ENCODE assay signal across 27 cellular contexts in genomic region chr1:229464672-229465071, GRCh38. TPM values are rescaled to one million over a fixed set of nuclear protein-coding genes. Genes with fewer than 3 reads are reported as not detected.
"Had no signal": no experiment of that assay in that cellular context is flagged by ENCODE, and none has a peak within 500 bp of the region (broad histone marks: within the 10 kb centered on the region; RNA-seq: fewer than 3 reads in every experiment).

No MANE protein-coding gene starts in this region.

- FAIRE-seq: small intestine, urothelium cell line had no signal

- H3K79me2 ChIP-seq: parathyroid adenoma had no signal

- DNase-seq: naive thymus-derived CD8-positive, alpha-beta T cell; nephron progenitor cell; nucleus accumbens; ovary; posterior cingulate gyrus; psoas muscle; right cardiac atrium; right lobe of liver; sigmoid colon; small intestine; stimulated activated CD4-positive, alpha-beta T cell treated with anti-CD3 and anti-CD28 coated beads, Interleukin-15, amount 100 ng/mL, for 24 hours; stimulated activated CD4-positive, alpha-beta T cell treated with anti-CD3 and anti-CD28 coated beads, Interleukin-2, amount 100 ng/mL, for 24 hours; stimulated activated CD4-positive, alpha-beta T cell treated with anti-CD3 and anti-CD28 coated beads, Interleukin-2, amount 100 ng/mL, for 48 hours; stimulated activated CD4-positive, alpha-beta T cell treated with anti-CD3 and anti-CD28 coated beads, Interleukin-4, amount 100 ng/mL, for 24 hours; stimulated activated naive B cell treated with anti-CD40 and anti-IgM and Interleukin-4, amounts not matched to agents 10 μg/mL and 1 μg/mL and 100 μg/mL, for 72 hours; stimulated activated naive CD4-positive, alpha-beta T cell treated with Interleukin-2 at 50 U/mL for 16 hours; substantia nigra; testis; tibial artery; transverse colon; upper lobe of left lung had no signal

- H3K36me3 ChIP-seq: ovary had no signal

- H3K27me3 ChIP-seq: neutrophil, ovary, right lobe of liver, sigmoid colon, suprapubic skin, testis, tibial artery, transverse colon, upper lobe of left lung, vagina had no signal

- H3K9ac ChIP-seq: parathyroid adenoma had no signal

- H3K27ac ChIP-seq: neutrophil, ovary, parathyroid adenoma, psoas muscle, right lobe of liver, sigmoid colon, suprapubic skin, testis, tibial artery, transverse colon, upper lobe of left lung, vagina had no signal

- H3K9me3 ChIP-seq: neutrophil, ovary, psoas muscle, right lobe of liver, sigmoid colon, suprapubic skin, testis, tibial artery, transverse colon, upper lobe of left lung, vagina had no signal

- H2AFZ ChIP-seq: parathyroid adenoma had no signal

- H3K4me3 ChIP-seq: ovary, psoas muscle, right lobe of liver, sigmoid colon, suprapubic skin, testis, tibial artery, transverse colon, upper lobe of left lung, vagina had no signal

- H3K4me1 ChIP-seq: parathyroid adenoma, right lobe of liver, sigmoid colon, suprapubic skin, testis, tibial artery, transverse colon, upper lobe of left lung, vagina had no signal

RNA-seq across cellular contexts. Expression of gene ACTA1, which starts 30.8 kb away (rescaled TPM):
- total RNA-seq: natural killer cell treated with Interleukin-12 subunit alpha and Interleukin-12 subunit beta and Interleukin-15 and Interleukin-18, amount 100 ng/mL, for 72 hours; vagina had no signal
- polyA plus RNA-seq: naive thymus-derived CD8-positive, alpha-beta T cell had no signal
